Comparison of ENCODE assay signal across 33 cellular contexts in the genomic region with DNA sequence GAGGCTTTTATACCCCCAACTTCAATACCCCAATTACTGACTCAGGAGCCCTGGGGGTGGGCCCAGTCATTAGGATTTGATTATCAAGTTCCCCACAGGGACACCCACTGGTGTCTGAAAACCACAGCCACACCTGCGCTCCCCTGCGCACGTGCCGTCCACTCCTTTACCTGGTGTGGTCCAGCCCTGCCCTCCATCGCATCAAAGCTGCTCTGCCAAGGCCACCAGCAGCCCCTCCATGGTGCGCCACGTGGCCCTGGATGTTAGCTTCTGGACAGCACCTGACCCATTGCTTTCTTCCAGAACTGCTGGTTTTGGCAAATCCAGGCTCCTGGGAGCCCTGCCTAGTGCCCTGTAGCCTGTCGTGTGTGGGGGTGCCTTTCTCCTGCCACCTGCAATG.
"Had no signal": no experiment of that assay in that cellular context is flagged by ENCODE, and none has a peak within 500 bp of the region (broad histone marks: within the 10 kb centered on the region; RNA-seq: fewer than 3 reads in every experiment).

No MANE protein-coding gene starts in this region.

- H3K9me3 Mint-ChIP-seq: activated CD4-positive, alpha-beta memory T cell treated with anti-CD3 and anti-CD28 coated beads for 36 hours; activated naive CD4-positive, alpha-beta T cell treated with anti-CD3 and anti-CD28 coated beads, Interleukin-2, amount 50 U/mL, for 72 hours; activated T-cell treated with anti-CD3 and anti-CD28 coated beads, Interleukin-2, amount 50 U/mL, for 24 hours; central memory CD8-positive, alpha-beta T cell; mesothelial cell of epicardium; nephron progenitor cell; T-helper 1 cell treated with Interleukin-12 subunit alpha and Interleukin-12 subunit beta and Interleukin-4 antibody, amounts not matched to agents 30 μg/mL and 1 μg/mL, for 36 hours had no signal

- H3K27ac ChIP-seq: breast epithelium, epithelial cell of prostate, esophagus squamous epithelium, hepatocyte, pancreas, prostate gland, suprapubic skin, tibial artery, WERI-Rb-1 had no signal

- H3K36me3 Mint-ChIP-seq: activated CD4-positive, alpha-beta memory T cell treated with anti-CD3 and anti-CD28 coated beads for 36 hours; activated naive CD4-positive, alpha-beta T cell treated with anti-CD3 and anti-CD28 coated beads, Interleukin-2, amount 50 U/mL, for 72 hours; mesothelial cell of epicardium; naive B cell had no signal

- H3K27ac Mint-ChIP-seq: activated CD4-positive, alpha-beta memory T cell treated with anti-CD3 and anti-CD28 coated beads for 36 hours; activated naive CD4-positive, alpha-beta T cell treated with anti-CD3 and anti-CD28 coated beads, Interleukin-2, amount 50 U/mL, for 72 hours; activated T-cell treated with anti-CD3 and anti-CD28 coated beads, Interleukin-2, amount 50 U/mL, for 24 hours; mesothelial cell of epicardium; nephron progenitor cell; T-helper 1 cell treated with Interleukin-12 subunit alpha and Interleukin-12 subunit beta and Interleukin-4 antibody, amounts not matched to agents 30 μg/mL and 1 μg/mL, for 36 hours had no signal

- H3K27me3 ChIP-seq: pancreas had no signal

- H3K4me1 ChIP-seq: breast epithelium, esophagus squamous epithelium, pancreas, prostate gland, suprapubic skin, tibial artery had no signal

- H3K4me3 ChIP-seq: breast epithelium, esophagus squamous epithelium, hepatocyte, pancreas, prostate gland, smooth muscle cell, suprapubic skin, tibial artery had no signal

- DNase-seq: activated CD4-positive, alpha-beta memory T cell treated with anti-CD3 and anti-CD28 coated beads for 36 hours; activated CD4-positive, alpha-beta T cell treated with anti-CD3 and anti-CD28 coated beads for 48 hours; activated CD8-positive, alpha-beta memory T cell treated with anti-CD3 and anti-CD28 coated beads, Interleukin-2, amount 50 U/mL, for 48 hours; activated naive CD4-positive, alpha-beta T cell; activated T-cell treated with anti-CD3 and anti-CD28 coated beads, Interleukin-2, amount 50 U/mL, for 24 hours; dermis blood vessel endothelial cell; effector CD4-positive, alpha-beta T cell; esophagus squamous epithelium; foreskin melanocyte; left cardiac atrium; mammary epithelial cell; naive B cell; nephron progenitor cell; nucleus accumbens; stimulated activated CD4-positive, alpha-beta T cell treated with anti-CD3 and anti-CD28 coated beads, Interleukin-15, amount 100 ng/mL, for 24 hours; stimulated activated CD4-positive, alpha-beta T cell treated with anti-CD3 and anti-CD28 coated beads, Interleukin-2, amount 100 ng/mL, for 24 hours; stimulated activated naive CD4-positive, alpha-beta T cell; SW 1271; T1000; WERI-Rb-1 had no signal

- ATAC-seq: activated CD4-positive, CD25-positive, alpha-beta regulatory T cell treated with anti-CD3 and anti-CD28 coated beads, Interleukin-2, amount 50 U/mL, for 24 hours; activated naive CD4-positive, alpha-beta T cell treated with anti-CD3 and anti-CD28 coated beads, Interleukin-2, amount 50 U/mL, for 72 hours; left cardiac atrium; pancreas had no signal

- H3K9me3 ChIP-seq: breast epithelium, esophagus squamous epithelium, pancreas, prostate gland, suprapubic skin, tibial artery had no signal

- H3K36me3 ChIP-seq: breast epithelium, esophagus squamous epithelium, pancreas, prostate gland, suprapubic skin, tibial artery, WERI-Rb-1 had no signal

- H3K4me3 Mint-ChIP-seq: activated CD4-positive, alpha-beta memory T cell treated with anti-CD3 and anti-CD28 coated beads for 36 hours; activated T-cell treated with anti-CD3 and anti-CD28 coated beads, Interleukin-2, amount 50 U/mL, for 24 hours; central memory CD8-positive, alpha-beta T cell; mesothelial cell of epicardium; naive B cell; nephron progenitor cell; T-helper 1 cell treated with Interleukin-12 subunit alpha and Interleukin-12 subunit beta and Interleukin-4 antibody, amounts not matched to agents 30 μg/mL and 1 μg/mL, for 36 hours had no signal
